Comparison of ENCODE assay signal across 9 cellular contexts in genomic region chr1:76336951-76337371, GRCh38.
DNase-seq lines count a peak whose midpoint lies in the region; ATAC-seq, FAIRE-seq and TF ChIP-seq lines count a peak whose summit lies in the region.
"Had no signal": no experiment of that assay in that cellular context is flagged by ENCODE, and none has a peak within 500 bp of the region (broad histone marks: within the 10 kb centered on the region; RNA-seq: fewer than 3 reads in every experiment).

No MANE protein-coding gene starts in this region.

- TF ChIP-seq CTCF in fibroblast of the aortic adventitia (IDR thresholded peaks at IDR 0.05; ENCODE audit: insufficient read depth, low read length): no peak

- no peak for FAIRE-seq in GM12891 (lab: Jason Lieb, UNC)

- DNase-seq in EH (ENCODE audit: low read depth) (peak; percentile 71), NCI-H446 treated with DMSO at 0.1 percent for 48 hours (lab: John Stamatoyannopoulos, UW) (peak; percentile 94), fibroblast of the aortic adventitia (ENCODE audit: low read depth) (peak; percentile 73), posterior cingulate gyrus (peak; percentile 27 to 92 (median 52)), GM12891 (ENCODE audit: insufficient read length, low spot score) (no peak), germinal center (ENCODE audit: low spot score) (no peak)
- DNase-seq: stimulated activated naive CD8-positive, alpha-beta T cell treated with anti-CD3 and anti-CD28 coated beads, Interleukin-15, Interleukin-2, amounts not matched to agents 100 U/mL and 50 U/mL, for 24 hours had no signal

- H3K4me3 ChIP-seq in fibroblast of the aortic adventitia (ENCODE audit: low read depth, low read length): no peak overlapping the region

- no peak for ATAC-seq in GM21447 (IDR thresholded peaks at IDR 0.05; ENCODE audit: unreplicated experiment)
- no peak for ATAC-seq in HG03139 (IDR thresholded peaks at IDR 0.05; ENCODE audit: unreplicated experiment)
- ATAC-seq: stimulated activated naive CD8-positive, alpha-beta T cell treated with anti-CD3 and anti-CD28 coated beads, Interleukin-15, Interleukin-2, amounts not matched to agents 100 U/mL and 50 U/mL, for 24 hours had no signal

- no peak for TF ChIP-seq POLR2A in GM12891 (IDR thresholded peaks at IDR 0.05; ENCODE audit: low read depth, low read length)

- intact Hi-C loops in posterior cingulate gyrus (cut with DNase I): loop anchor here (5.0 kb wide), 1 partner anchor 185 kb away; no protein-coding TSS in a partner anchor

TF ChIP-seq in GM12891, 5 proteins besides CTCF, POLR2A, EP300 and RAD21:
- no peak for TF ChIP-seq POLR2AphosphoS5 (IDR thresholded peaks at IDR 0.05; ENCODE audit: low read depth, low read length)
- TF ChIP-seq SPI1 (IDR thresholded peaks at IDR 0.05; ENCODE audit: low read depth, low read length): no peak
- no peak for TF ChIP-seq POU2F2 (IDR thresholded peaks at IDR 0.05; ENCODE audit: low read depth, low read length)
- TF ChIP-seq PAX5 (IDR thresholded peaks at IDR 0.05; ENCODE audit: insufficient read depth, low read length, severe bottlenecking): no peak
- TF ChIP-seq TAF1 (IDR thresholded peaks at IDR 0.05; ENCODE audit: low read depth, low read length): no peak

Comparison
In these comparisons a context has a peak if more than half of its experiments do, and no peak if none do; other contexts are left out.
1. DNase-seq: peak in EH (single experiment), NCI-H446 treated with DMSO at 0.1 percent for 48 hours (single experiment), fibroblast of the aortic adventitia (single experiment) and posterior cingulate gyrus (10 of 10); none in GM12891 (single experiment) and germinal center (single experiment).